ENCODE assay signal across 8 cellular contexts in genomic region chr12:124053855-124054254, GRCh38.
DNase-seq lines count a peak whose midpoint lies in the region; ATAC-seq, FAIRE-seq and TF ChIP-seq lines count a peak whose summit lies in the region.

No MANE protein-coding gene starts in this region.

- intact Hi-C loops in mucosa of descending colon (cut with DNase I, micrococcal nuclease): loop anchor here in 1 of 2 donors (10.0 kb wide), 1 partner anchor 261 kb away; no protein-coding TSS in a partner anchor
- intact Hi-C loops in CD4-positive, alpha-beta memory T cell (cut with micrococcal nuclease): no loop called here

- peaks cover 2% of the 10 kb centered on the region for H3K27me3 Mint-ChIP-seq in endothelial cell (ENCODE audit: unreplicated experiment)
- H3K27me3 Mint-ChIP-seq in CD4-positive, alpha-beta memory T cell: peaks cover 2 to 6% of the 10 kb centered on the region in 2 donors

- DNase-seq in GM20000 (ENCODE audit: low spot score): peak; percentile 45
- peak; percentile 58 for DNase-seq in NCI-H69 (lab: John Stamatoyannopoulos, UW)
- DNase-seq in endothelial cell (ENCODE audit: low spot score): peak; percentile 56
- peak in 2 of 3 donors; percentile 54 to 58 for DNase-seq in mucosa of descending colon
- no peak for DNase-seq in NOMO-1 treated with DMSO at 0.1 percent for 48 hours (lab: John Stamatoyannopoulos, UW; ENCODE audit: unreplicated experiment)
- DNase-seq in urothelium cell line (ENCODE audit: low spot score): no peak
- DNase-seq in CD4-positive, alpha-beta memory T cell: no peak

- ATAC-seq in mucosa of descending colon (peak; percentile 57), GM18873 (IDR thresholded peaks at IDR 0.05; ENCODE audit: low FRiP score, unreplicated experiment) (no peak)

- peaks cover 2% of the 10 kb centered on the region for H3K4me1 ChIP-seq in mucosa of descending colon (ENCODE audit: low read depth)
- H3K4me1 ChIP-seq in CD4-positive, alpha-beta memory T cell (ENCODE audit: insufficient read depth, low read length): no peaks in the 10 kb centered on the region

- no peaks in the 10 kb centered on the region for H3K36me3 ChIP-seq in mucosa of descending colon (ENCODE audit: low read depth)
- no peaks in the 10 kb centered on the region for H3K36me3 ChIP-seq in CD4-positive, alpha-beta memory T cell (ENCODE audit: insufficient read depth, low read length)

- no peaks in the 10 kb centered on the region for H3K36me3 Mint-ChIP-seq in endothelial cell (ENCODE audit: low read depth, unreplicated experiment)
- H3K36me3 Mint-ChIP-seq in CD4-positive, alpha-beta memory T cell: peaks cover 5 to 6% of the 10 kb centered on the region in 2 donors

- no peak overlapping the region for H3K27ac Mint-ChIP-seq in endothelial cell (ENCODE audit: unreplicated experiment)
- no peak overlapping the region for H3K27ac Mint-ChIP-seq in CD4-positive, alpha-beta memory T cell

- no peaks in the 10 kb centered on the region for H3K9me3 ChIP-seq in mucosa of descending colon
- H3K9me3 ChIP-seq in CD4-positive, alpha-beta memory T cell (ENCODE audit: control insufficient read depth in 1 of 2, low read length in 2 of 2): no peaks in the 10 kb centered on the region

- no peaks in the 10 kb centered on the region for H3K27me3 ChIP-seq in CD4-positive, alpha-beta memory T cell (ENCODE audit: insufficient read depth, low read length)

- no peak overlapping the region for H3K4me3 ChIP-seq in mucosa of descending colon
- H3K4me3 ChIP-seq in CD4-positive, alpha-beta memory T cell (ENCODE audit: low read length in 2 of 2): no peak overlapping the region

- H3K9me3 Mint-ChIP-seq in endothelial cell (ENCODE audit: unreplicated experiment): no peaks in the 10 kb centered on the region
- H3K9me3 Mint-ChIP-seq in CD4-positive, alpha-beta memory T cell: peaks cover 0 to 8% (median 6%) of the 10 kb centered on the region in 8 donors

- CTCF ChIA-PET in CD4-positive, alpha-beta memory T cell (lab: Charles Lee; ENCODE audit: partially characterized antibody): interaction anchor here (1.5 kb wide), 1 partner anchor 17 kb away, joined by 5 read pairs; no protein-coding TSS in a partner anchor

- H3K4me3 Mint-ChIP-seq in endothelial cell (ENCODE audit: unreplicated experiment): no peak overlapping the region
- no peak overlapping the region for H3K4me3 Mint-ChIP-seq in CD4-positive, alpha-beta memory T cell

- peaks cover 5% of the 10 kb centered on the region for H3K4me1 Mint-ChIP-seq in endothelial cell (ENCODE audit: unreplicated experiment)
- no peaks in the 10 kb centered on the region for H3K4me1 Mint-ChIP-seq in CD4-positive, alpha-beta memory T cell

- POLR2A ChIA-PET in CD4-positive, alpha-beta memory T cell (lab: Charles Lee; ENCODE audit: partially characterized antibody): no interaction called here

- TF ChIP-seq CTCF in GM20000 (IDR thresholded peaks at IDR 0.05; ENCODE audit: extremely low read depth, missing control alignments) (no peak), endothelial cell (IDR thresholded peaks at IDR 0.05; ENCODE audit: unreplicated experiment) (peak; percentile 14), mucosa of descending colon (IDR thresholded peaks at IDR 0.05) (peak; percentile 10)

- no peak for FAIRE-seq in urothelium cell line (lab: Jason Lieb, UNC)

- H3K27ac ChIP-seq in CD4-positive, alpha-beta memory T cell (ENCODE audit: low read depth, low read length): no peak overlapping the region

Comparison
In these comparisons a context has a peak if more than half of its experiments do, and no peak if none do; other contexts are left out.
1. DNase-seq: peak in GM20000 (single experiment), NCI-H69 (single experiment), endothelial cell (single experiment) and mucosa of descending colon (2 of 3); none in NOMO-1 treated with DMSO at 0.1 percent for 48 hours (single experiment), urothelium cell line (single experiment) and CD4-positive, alpha-beta memory T cell (0 of 5).